13 cellular contexts compared by ENCODE assay signal in genomic region chr13:109439813-109440212, GRCh38.
"Had no signal": no experiment of that assay in that cellular context is flagged by ENCODE, and none has a peak within 500 bp of the region (broad histone marks: within the 10 kb centered on the region; RNA-seq: fewer than 3 reads in every experiment).

No MANE protein-coding gene starts in this region.

- H3K27me3 ChIP-seq: colonic mucosa, dorsolateral prefrontal cortex, esophagus muscularis mucosa, esophagus squamous epithelium, foreskin keratinocyte, gastrocnemius medialis, gastroesophageal sphincter, heart left ventricle, heart right ventricle had no signal

- ATAC-seq: effector memory CD8-positive, alpha-beta T cell; esophagus mucosa; foreskin keratinocyte; gastrocnemius medialis; gastroesophageal sphincter; heart left ventricle; heart right ventricle had no signal

- H3K27ac ChIP-seq: colonic mucosa, coronary artery, dorsolateral prefrontal cortex, epithelial cell of prostate, esophagus muscularis mucosa, esophagus squamous epithelium, foreskin keratinocyte, gastrocnemius medialis, gastroesophageal sphincter, heart left ventricle, heart right ventricle had no signal

- H3K4me1 ChIP-seq: colonic mucosa, esophagus muscularis mucosa, gastrocnemius medialis, gastroesophageal sphincter, heart left ventricle, heart right ventricle had no signal

- H3K4me3 ChIP-seq: colonic mucosa, coronary artery, dorsolateral prefrontal cortex, esophagus muscularis mucosa, esophagus squamous epithelium, gastrocnemius medialis, gastroesophageal sphincter, heart left ventricle, heart right ventricle had no signal

- H3K36me3 ChIP-seq: colonic mucosa, esophagus muscularis mucosa, esophagus squamous epithelium, gastrocnemius medialis, gastroesophageal sphincter, heart left ventricle, heart right ventricle had no signal

- H3K9me3 ChIP-seq: colonic mucosa, esophagus muscularis mucosa, esophagus squamous epithelium, gastrocnemius medialis had no signal
